8 cellular contexts compared by ENCODE assay signal in genomic region chr4:25376754-25377571, GRCh38. TPM values are rescaled to one million over a fixed set of nuclear protein-coding genes. Genes with fewer than 3 reads are reported as not detected.
DNase-seq lines count a peak whose midpoint lies in the region; ATAC-seq and TF ChIP-seq lines count a peak whose summit lies in the region.

Gene ANAPC4 (plus strand): TSS chr4:25377263. CDS start chr4:25377428, 165 bp downstream.

- peaks cover 0 to 28% of the 10 kb centered on the region in 2 donors for H3K4me1 ChIP-seq in right atrium auricular region
- peaks cover 19% of the 10 kb centered on the region for H3K4me1 ChIP-seq in psoas muscle
- H3K4me1 ChIP-seq in urinary bladder (ENCODE audit: insufficient read depth) = no peaks in the 10 kb centered on the region

- ATAC-seq in GM18502 (IDR thresholded peaks at IDR 0.05; ENCODE audit: poor library complexity, unreplicated experiment) = peak; percentile 96
- peak; percentile 97 for ATAC-seq in HG02885 (IDR thresholded peaks at IDR 0.05; ENCODE audit: poor library complexity, unreplicated experiment)
- ATAC-seq in T-helper 17 cell = peak; percentile 95
- ATAC-seq in psoas muscle = peak; percentile 94 to 98 (median 97)

- no peaks in the 10 kb centered on the region for H3K27me3 Mint-ChIP-seq in T-helper 17 cell

- H3K4me3 Mint-ChIP-seq in T-helper 17 cell = peak within 1 kb of the TSS; percentile 33

- H3K36me3 ChIP-seq in right atrium auricular region (peaks cover 7% of the 10 kb centered on the region), psoas muscle (ENCODE audit: insufficient read depth in 1 of 2, low read depth in 1 of 2) (peaks cover 2 to 18% of the 10 kb centered on the region in 2 donors), urinary bladder (ENCODE audit: insufficient read depth) (peaks cover 2% of the 10 kb centered on the region)

- peak within 1 kb of the TSS; percentile 76 to 79 for H3K27ac ChIP-seq in right atrium auricular region
- H3K27ac ChIP-seq in psoas muscle = peak within 1 kb of the TSS; percentile 81
- peak within 1 kb of the TSS; percentile 68 for H3K27ac ChIP-seq in urinary bladder (ENCODE audit: low read depth)

- TF ChIP-seq CTCF in right atrium auricular region (IDR thresholded peaks at IDR 0.05) (peak in 1 of 2 donors; percentile 36), psoas muscle (IDR thresholded peaks at IDR 0.05) (no peak)

- peaks cover 3% of the 10 kb centered on the region for H3K4me1 Mint-ChIP-seq in T-helper 17 cell

- DNase-seq in NCI-H1694 (lab: John Stamatoyannopoulos, UW) = peak; percentile 80
- DNase-seq in T-helper 17 cell = peak; percentile 94 to 100 (median 99)
- peak; percentile 17 to 94 (median 80) for DNase-seq in amygdala (lab: John Stamatoyannopoulos, UW)
- peak; percentile 90 for DNase-seq in right atrium auricular region (ENCODE audit: low spot score)
- DNase-seq in psoas muscle = peak; percentile 97

- H3K36me3 Mint-ChIP-seq in T-helper 17 cell (ENCODE audit: low read depth) = no peaks in the 10 kb centered on the region

- WGBS in psoas muscle, 3 donors = 0% methylated on average over 29 to 73 of the region's 74 CpGs
- 1% methylated on average over 64 of the region's 74 CpGs for whole genome bisulfite sequencing in urinary bladder

- H3K4me3 ChIP-seq in right atrium auricular region (peak within 1 kb of the TSS; percentile 87), psoas muscle (peak within 1 kb of the TSS; percentile 98), urinary bladder (ENCODE audit: low read depth, low read length) (peak within 1 kb of the TSS; percentile 94)

- H3K9me3 ChIP-seq in T-helper 17 cell (ENCODE audit: control insufficient read depth, low read length, poor library complexity, severe bottlenecking) (no peaks in the 10 kb centered on the region), right atrium auricular region (no peaks in the 10 kb centered on the region), psoas muscle (no peaks in the 10 kb centered on the region)

- no peaks in the 10 kb centered on the region for H3K27me3 ChIP-seq in right atrium auricular region
- no peaks in the 10 kb centered on the region for H3K27me3 ChIP-seq in psoas muscle (ENCODE audit: insufficient read depth in 3 of 3, low read length in 2 of 3)

- peak within 1 kb of the TSS; percentile 32 for H3K27ac Mint-ChIP-seq in T-helper 17 cell

- intact Hi-C loops in psoas muscle (cut with DNase I) = loop anchor here (5.0 to 10.0 kb wide), 3 partner anchors 65 to 212 kb away; partner anchors contain the start of genes SEPSECS (in 1 of the 2) and ZCCHC4 (in 1 of the 2)

RNA-seq across cellular contexts. Expression of gene ANAPC4, which starts in this region (rescaled TPM):
- total RNA-seq in T-helper 17 cell (10 to 100 TPM; 36.2 to 41.4 TPM), right atrium auricular region (10 to 100 TPM in 1 of 2 donors, 1 to 10 TPM in 1; 9.9 to 10.3 TPM), psoas muscle (10 to 100 TPM in 3 of 4 donors, 1 to 10 TPM in 1; 9.0 to 14.7 (median 12.6) TPM), urinary bladder (70.8 TPM)
- polyA plus RNA-seq in psoas muscle (10 to 100 TPM; 13.5 to 20.1 (median 13.7) TPM), urinary bladder (20.9 TPM)

Comparison
In these comparisons a context has a peak if more than half of its experiments do, and no peak if none do; other contexts are left out.
1. Peak in every context shown above with its lines: DNase-seq, ATAC-seq, H3K4me3 ChIP-seq and H3K27ac ChIP-seq.